8 cellular contexts compared by ENCODE assay signal in genomic region chr6:89145962-89146747, GRCh38.
DNase-seq lines count a peak whose midpoint lies in the region; ATAC-seq and TF ChIP-seq lines count a peak whose summit lies in the region.

PM20D2 (plus strand) TSS chr6:89146055; CDS start chr6:89146145, 90 bp downstream.

- no peaks in the 10 kb centered on the region for H3K9me3 ChIP-seq in muscle layer of duodenum (ENCODE audit: control insufficient read depth in 1 of 2, low read length in 2 of 2)

- ATAC-seq in HG03342 (IDR thresholded peaks at IDR 0.05; ENCODE audit: unreplicated experiment): peak; percentile 46

- TF ChIP-seq POLR2A in GM19099 (IDR thresholded peaks at IDR 0.05; ENCODE audit: extremely low read depth, insufficient read length, low read depth): peak; percentile 46

- no peaks in the 10 kb centered on the region for H3K4me1 ChIP-seq in muscle layer of duodenum (ENCODE audit: control insufficient read depth in 1 of 2, insufficient read depth in 2 of 2, low read length in 2 of 2)

- no peaks in the 10 kb centered on the region for H3K36me3 ChIP-seq in muscle layer of duodenum (ENCODE audit: control insufficient read depth in 1 of 2, insufficient read depth in 2 of 2, low read length in 2 of 2)

- no peaks in the 10 kb centered on the region for H3K27me3 ChIP-seq in muscle layer of duodenum (ENCODE audit: low read depth, low read length)

- peak in 13 of 14 donors; percentile 7 to 73 (median 48) for DNase-seq in C1 segment of cervical spinal cord (lab: John Stamatoyannopoulos, UW)
- DNase-seq in NCI-H82 treated with DMSO at 0.1 percent for 48 hours (lab: John Stamatoyannopoulos, UW; ENCODE audit: unreplicated experiment): peak; percentile 10
- DNase-seq in activated CD8-positive, alpha-beta memory T cell treated with anti-CD3 and anti-CD28 coated beads, Interleukin-2, amount 50 U/mL, for 24 hours (ENCODE audit: extremely low read depth): peak; percentile 28
- peak; percentile 43 for DNase-seq in epidermal melanocyte (ENCODE audit: insufficient read length, low spot score)
- peak; percentile 44 for DNase-seq in stimulated activated CD8-positive, alpha-beta memory T cell treated with anti-CD3 and anti-CD28 coated beads, Interleukin-7, amount 100 ng/mL, for 24 hours (ENCODE audit: low read depth)

- H3K4me3 ChIP-seq in muscle layer of duodenum (ENCODE audit: low read depth in 1 of 2, low read length in 2 of 2): peak within 1 kb of the TSS; percentile 67 to 82

- H3K27ac ChIP-seq in muscle layer of duodenum (ENCODE audit: low read length): peak within 1 kb of the TSS; percentile 89

Comparison
In these comparisons a context has a peak if more than half of its experiments do, and no peak if none do; other contexts are left out.
1. Peak in every context shown above with its lines: DNase-seq, ATAC-seq, H3K4me3 ChIP-seq and H3K27ac ChIP-seq.